15 cellular contexts compared by ENCODE assay signal in the genomic region with DNA sequence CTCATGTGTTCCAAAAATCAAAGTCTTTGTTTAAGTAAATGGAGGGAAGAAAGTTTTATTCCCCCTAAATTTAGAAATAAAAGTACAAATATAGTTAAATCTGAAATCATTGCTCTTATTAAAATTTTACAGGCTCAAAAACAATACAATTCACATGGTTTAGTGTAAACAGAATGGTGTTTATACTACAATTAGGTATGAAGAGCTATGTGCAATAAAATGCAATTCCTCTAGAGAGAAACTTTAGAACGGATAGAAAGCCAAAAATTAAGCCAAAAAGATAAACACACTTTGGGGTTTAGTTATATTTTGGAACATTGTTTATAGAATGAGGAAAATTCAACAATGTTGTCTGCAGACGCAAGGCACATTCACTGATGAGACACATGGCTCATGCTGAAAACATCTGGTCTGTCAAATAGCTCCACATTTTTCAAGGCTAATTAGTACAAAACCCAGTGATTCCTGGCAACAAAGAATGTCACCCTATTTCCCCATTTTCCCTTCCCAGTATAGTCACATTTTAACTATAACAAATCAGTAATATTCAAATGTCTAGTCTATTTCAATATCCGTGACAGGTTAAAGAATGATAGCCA.
A peak's percentile ranks its signal among the peaks of the same experiment; 100 is the strongest.
DNase-seq lines count a peak whose midpoint lies in the region; ATAC-seq, FAIRE-seq and TF ChIP-seq lines count a peak whose summit lies in the region.
"Had no signal": no experiment of that assay in that cellular context is flagged by ENCODE, and none has a peak within 500 bp of the region (broad histone marks: within the 10 kb centered on the region; RNA-seq: fewer than 3 reads in every experiment).

No MANE protein-coding gene starts in this region.

- intact Hi-C loops in pancreas (cut with DNase I) = no loop called here

- FAIRE-seq in pancreas (lab: Jason Lieb, UNC) = peak; percentile 53
- FAIRE-seq: H1 had no signal

- no peak for TF ChIP-seq CTCF in fibroblast of pulmonary artery (IDR thresholded peaks at IDR 0.05; ENCODE audit: low read length, missing control alignments)
- no peak for TF ChIP-seq CTCF in pancreas (IDR thresholded peaks at IDR 0.05)
- TF ChIP-seq CTCF in RWPE1 (conservative IDR thresholded peaks at IDR 0.05; ENCODE audit: low read depth) = no peak

- H3K27me3 ChIP-seq in pancreas = no peaks in the 10 kb centered on the region

- H3K4me3 Mint-ChIP-seq in activated naive CD8-positive, alpha-beta T cell treated with anti-CD3 and anti-CD28 coated beads, Interleukin-2, amount 50 U/mL, for 24 hours = no peak overlapping the region
- H3K4me3 Mint-ChIP-seq in activated CD8-positive, alpha-beta memory T cell treated with anti-CD3 and anti-CD28 coated beads, Interleukin-2, amount 10 ng/mL, durations not matched to agents 7 days and 5 days = no peak overlapping the region
- H3K4me3 Mint-ChIP-seq: activated naive CD8-positive, alpha-beta T cell treated with anti-CD3 and anti-CD28 coated beads for 36 hours; CD4-positive, alpha-beta memory T cell; naive B cell; stimulated activated naive CD8-positive, alpha-beta T cell treated with anti-CD3 and anti-CD28 coated beads, Interleukin-15, Interleukin-2, amounts not matched to agents 100 ng/mL and 50 ng/mL, for 24 hours had no signal

- H3K27ac Mint-ChIP-seq in activated naive CD8-positive, alpha-beta T cell treated with anti-CD3 and anti-CD28 coated beads, Interleukin-2, amount 50 U/mL, for 24 hours = no peak overlapping the region
- no peak overlapping the region for H3K27ac Mint-ChIP-seq in activated CD8-positive, alpha-beta memory T cell treated with anti-CD3 and anti-CD28 coated beads, Interleukin-2, amount 10 ng/mL, durations not matched to agents 7 days and 5 days
- H3K27ac Mint-ChIP-seq: activated naive CD8-positive, alpha-beta T cell treated with anti-CD3 and anti-CD28 coated beads for 36 hours; CD4-positive, alpha-beta memory T cell; stimulated activated naive CD8-positive, alpha-beta T cell treated with anti-CD3 and anti-CD28 coated beads, Interleukin-15, Interleukin-2, amounts not matched to agents 100 ng/mL and 50 ng/mL, for 24 hours had no signal

- H3K36me3 Mint-ChIP-seq in activated naive CD8-positive, alpha-beta T cell treated with anti-CD3 and anti-CD28 coated beads, Interleukin-2, amount 50 U/mL, for 24 hours (ENCODE audit: low read depth) = peaks cover 3% of the 10 kb centered on the region
- peaks cover 2% of the 10 kb centered on the region for H3K36me3 Mint-ChIP-seq in activated CD8-positive, alpha-beta memory T cell treated with anti-CD3 and anti-CD28 coated beads, Interleukin-2, amount 10 ng/mL, durations not matched to agents 7 days and 5 days
- H3K36me3 Mint-ChIP-seq: naive B cell had no signal

- H3K27ac ChIP-seq in pancreas (peak overlapping the region in 1 of 4 donors; percentile 25), RWPE1 (no peak overlapping the region)

- no peaks in the 10 kb centered on the region for H3K9me3 ChIP-seq in pancreas

- WGBS in pancreas, 2 donors = 41 to 49% methylated on average over 3 of the region's 3 CpGs

- ATAC-seq in SK-N-SH treated with all-trans-retinoic acid at 6 μM for 48 hours = no peak
- ATAC-seq in pancreas = peak in 2 of 4 donors; percentile 12 to 35
- no peak for ATAC-seq in activated naive CD8-positive, alpha-beta T cell treated with anti-CD3 and anti-CD28 coated beads, Interleukin-2, amount 50 U/mL, for 24 hours
- ATAC-seq in activated CD8-positive, alpha-beta memory T cell treated with anti-CD3 and anti-CD28 coated beads, Interleukin-2, amount 10 ng/mL, durations not matched to agents 7 days and 5 days = no peak

- H3K36me3 ChIP-seq in pancreas = peaks cover 0 to 5% (median 0%) of the 10 kb centered on the region in 3 donors

- CTCF ChIA-PET in RWPE1 (lab: Yijun Ruan, JAX) = no interaction called here
- CTCF ChIA-PET in activated CD8-positive, alpha-beta memory T cell treated with anti-CD3 and anti-CD28 coated beads, Interleukin-2, amount 10 ng/mL, durations not matched to agents 7 days and 5 days (lab: Charles Lee) = no interaction called here

- peak; percentile 71 for DNase-seq in EL
- DNase-seq in fibroblast of pulmonary artery (ENCODE audit: low read depth) = peak; percentile 50
- no peak for DNase-seq in pancreas
- no peak for DNase-seq in activated naive CD8-positive, alpha-beta T cell treated with anti-CD3 and anti-CD28 coated beads, Interleukin-2, amount 50 U/mL, for 24 hours
- no peak for DNase-seq in RWPE1 (ENCODE audit: low spot score)
- DNase-seq in NOMO-1 treated with DMSO at 0.1 percent for 48 hours (lab: John Stamatoyannopoulos, UW; ENCODE audit: unreplicated experiment) = no peak
- no peak for DNase-seq in activated CD8-positive, alpha-beta memory T cell treated with anti-CD3 and anti-CD28 coated beads, Interleukin-2, amount 10 ng/mL, durations not matched to agents 7 days and 5 days
- DNase-seq: activated naive CD8-positive, alpha-beta T cell treated with anti-CD3 and anti-CD28 coated beads for 36 hours; CD4-positive, alpha-beta memory T cell; cortex of kidney; kidney; naive B cell had no signal

- POLR2A ChIA-PET in RWPE1 (lab: Yijun Ruan, JAX; ENCODE audit: low non-redundant PET) = no interaction called here

- H3K9me3 Mint-ChIP-seq in activated naive CD8-positive, alpha-beta T cell treated with anti-CD3 and anti-CD28 coated beads, Interleukin-2, amount 50 U/mL, for 24 hours = no peaks in the 10 kb centered on the region
- H3K9me3 Mint-ChIP-seq in activated CD8-positive, alpha-beta memory T cell treated with anti-CD3 and anti-CD28 coated beads, Interleukin-2, amount 10 ng/mL, durations not matched to agents 7 days and 5 days (ENCODE audit: low read depth) = no peaks in the 10 kb centered on the region
- H3K9me3 Mint-ChIP-seq: activated naive CD8-positive, alpha-beta T cell treated with anti-CD3 and anti-CD28 coated beads for 36 hours; CD4-positive, alpha-beta memory T cell; naive B cell; stimulated activated naive CD8-positive, alpha-beta T cell treated with anti-CD3 and anti-CD28 coated beads, Interleukin-15, Interleukin-2, amounts not matched to agents 100 ng/mL and 50 ng/mL, for 24 hours had no signal

- peaks cover 7 to 27% (median 26%) of the 10 kb centered on the region in 3 donors for H3K4me1 ChIP-seq in pancreas

- no peaks in the 10 kb centered on the region for H3K4me1 Mint-ChIP-seq in activated naive CD8-positive, alpha-beta T cell treated with anti-CD3 and anti-CD28 coated beads, Interleukin-2, amount 50 U/mL, for 24 hours
- no peaks in the 10 kb centered on the region for H3K4me1 Mint-ChIP-seq in activated CD8-positive, alpha-beta memory T cell treated with anti-CD3 and anti-CD28 coated beads, Interleukin-2, amount 10 ng/mL, durations not matched to agents 7 days and 5 days
- H3K4me1 Mint-ChIP-seq: naive B cell had no signal

- H3K4me3 ChIP-seq in fibroblast of pulmonary artery (replicated peaks; ENCODE audit: low read depth, low read length) = no peak overlapping the region
- H3K4me3 ChIP-seq in pancreas = no peak overlapping the region

- H3K27me3 Mint-ChIP-seq in activated naive CD8-positive, alpha-beta T cell treated with anti-CD3 and anti-CD28 coated beads, Interleukin-2, amount 50 U/mL, for 24 hours = no peaks in the 10 kb centered on the region
- H3K27me3 Mint-ChIP-seq in activated CD8-positive, alpha-beta memory T cell treated with anti-CD3 and anti-CD28 coated beads, Interleukin-2, amount 10 ng/mL, durations not matched to agents 7 days and 5 days = no peaks in the 10 kb centered on the region
- H3K27me3 Mint-ChIP-seq: activated naive CD8-positive, alpha-beta T cell treated with anti-CD3 and anti-CD28 coated beads for 36 hours; CD4-positive, alpha-beta memory T cell; naive B cell; stimulated activated naive CD8-positive, alpha-beta T cell treated with anti-CD3 and anti-CD28 coated beads, Interleukin-15, Interleukin-2, amounts not matched to agents 100 ng/mL and 50 ng/mL, for 24 hours had no signal

TF ChIP-seq in SK-N-SH treated with all-trans-retinoic acid at 6 μM for 48 hours, 23 proteins besides CTCF, POLR2A, EP300 and RAD21 (continues in another document):
- TF ChIP-seq ZNF565 (CRISPR knock-in tag; conservative IDR thresholded peaks at IDR 0.05; ENCODE audit: low read depth) (no peak), ZNF70 (CRISPR knock-in tag; IDR thresholded peaks at IDR 0.05) (no peak), PPARA (CRISPR knock-in tag; IDR thresholded peaks at IDR 0.05; ENCODE audit: borderline replicate concordance) (no peak), TSHZ2 (CRISPR knock-in tag; IDR thresholded peaks at IDR 0.05) (peak; percentile 42; the same call in 1 of the 2 replicates), RARB (CRISPR knock-in tag; IDR thresholded peaks at IDR 0.05) (no peak)

Comparison
In these comparisons a context has a peak if more than half of its experiments do, and no peak if none do; other contexts are left out.
1. DNase-seq: peak in EL (single experiment) and fibroblast of pulmonary artery (single experiment); none in pancreas (0 of 6), activated naive CD8-positive, alpha-beta T cell treated with anti-CD3 and anti-CD28 coated beads, Interleukin-2, amount 50 U/mL, for 24 hours (single experiment), RWPE1 (single experiment), NOMO-1 treated with DMSO at 0.1 percent for 48 hours (single experiment) and activated CD8-positive, alpha-beta memory T cell treated with anti-CD3 and anti-CD28 coated beads, Interleukin-2, amount 10 ng/mL, durations not matched to agents 7 days and 5 days (single experiment).